ENCODE assay signal across 26 cellular contexts in the genomic region with DNA sequence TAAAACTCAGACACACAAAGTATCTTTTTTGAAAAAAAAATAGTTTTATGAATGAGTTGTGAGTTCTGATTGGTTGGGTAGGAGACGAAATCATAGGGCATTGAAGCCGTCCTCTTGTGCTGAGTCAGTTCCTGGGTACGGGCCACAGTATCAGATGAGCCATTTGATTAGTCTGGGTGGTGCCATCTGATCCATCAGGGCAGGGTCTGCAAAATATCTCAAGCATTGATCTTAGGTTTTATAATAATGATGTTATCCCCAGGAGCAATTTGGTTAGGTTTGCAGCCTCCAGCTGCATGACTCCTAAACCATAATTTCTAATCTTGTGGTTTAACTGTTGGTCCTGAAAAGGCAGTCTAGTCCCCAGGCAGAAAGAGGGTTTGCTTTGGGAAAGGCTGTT.
DNase-seq lines count a peak whose midpoint lies in the region; ATAC-seq and TF ChIP-seq lines count a peak whose summit lies in the region.
"Had no signal": no experiment of that assay in that cellular context is flagged by ENCODE, and none has a peak within 500 bp of the region (broad histone marks: within the 10 kb centered on the region; RNA-seq: fewer than 3 reads in every experiment).

No MANE protein-coding gene starts in this region.

- peaks cover 13% of the 10 kb centered on the region for H3K36me3 Mint-ChIP-seq in natural killer cell
- H3K36me3 Mint-ChIP-seq: CD8-positive, alpha-beta T cell had no signal

- H3K9me3 Mint-ChIP-seq in natural killer cell = peaks cover 19 to 21% of the 10 kb centered on the region in 2 donors

- peak; percentile 63 for DNase-seq in H4 (ENCODE audit: low spot score)
- peak; percentile 25 for DNase-seq in OCI-M1 (lab: John Stamatoyannopoulos, UW)
- DNase-seq in fibroblast of peridontal ligament (ENCODE audit: extremely low read depth) = peak; percentile 88
- peak; percentile 52 for DNase-seq in stromal cell of bone marrow (ENCODE audit: low read depth)
- DNase-seq in natural killer cell = no peak
- DNase-seq in body of pancreas = no peak
- no peak for DNase-seq in activated naive CD4-positive, alpha-beta T cell treated with Interleukin-2 at 50 U/mL for 16 hours
- DNase-seq in stomach = no peak
- DNase-seq: CD8-positive, alpha-beta T cell; DMS 273 treated with DMSO at 0.1 percent for 48 hours; DMS79 treated with DMSO at 0.1 percent for 48 hours; GM23248; H9; Kasumi-1; MM.1S; NCI-H1048; NCI-H1417; NCI-H1694 treated with DMSO at 0.1 percent for 48 hours; NCI-H2081; NCI-H2227 treated with DMSO at 0.1 percent for 48 hours; NCI-H526 treated with DMSO at 0.1 percent for 48 hours; PC-9; SIG-M5 had no signal

- H3K27me3 Mint-ChIP-seq in natural killer cell (ENCODE audit: low read depth in 2 of 2) = no peaks in the 10 kb centered on the region

- no peaks in the 10 kb centered on the region for H3K27me3 ChIP-seq in body of pancreas
- no peaks in the 10 kb centered on the region for H3K27me3 ChIP-seq in stomach

- H3K27ac Mint-ChIP-seq in natural killer cell = no peak overlapping the region
- H3K27ac Mint-ChIP-seq: CD8-positive, alpha-beta T cell had no signal

- no peak for TF ChIP-seq CTCF in natural killer cell (IDR thresholded peaks at IDR 0.05)
- no peak for TF ChIP-seq CTCF in body of pancreas (IDR thresholded peaks at IDR 0.05)
- no peak for TF ChIP-seq CTCF in stomach (IDR thresholded peaks at IDR 0.05)

- no peak overlapping the region for H3K4me3 ChIP-seq in body of pancreas
- H3K4me3 ChIP-seq in stomach = no peak overlapping the region
- H3K4me3 ChIP-seq: GM12878, GM23248, K562, PC-9 had no signal

- TF ChIP-seq POLR2A in body of pancreas (IDR thresholded peaks at IDR 0.05) (no peak), stomach (IDR thresholded peaks at IDR 0.05) (no peak)

- H3K36me3 ChIP-seq in body of pancreas (replicated peaks in 1 of 2; ENCODE audit: insufficient read depth in 1 of 2, low read depth in 2 of 2) (no peaks in the 10 kb centered on the region), stomach (no peaks in the 10 kb centered on the region)

- no peak for ATAC-seq in natural killer cell
- no peak for ATAC-seq in body of pancreas
- ATAC-seq: CD8-positive, alpha-beta T cell; GM12878; K562 had no signal

- H3K9me3 ChIP-seq in body of pancreas = no peaks in the 10 kb centered on the region
- H3K9me3 ChIP-seq in stomach = peaks cover 0 to 31% (median 9%) of the 10 kb centered on the region in 4 donors

- H3K4me1 Mint-ChIP-seq in natural killer cell = no peaks in the 10 kb centered on the region

- WGBS in body of pancreas, 2 donors = 74 to 83% methylated on average over 3 of the region's 3 CpGs
- 68 to 80% (median 69%) methylated on average over 3 of the region's 3 CpGs for WGBS in stomach, 5 donors

- intact Hi-C loops in natural killer cell (cut with micrococcal nuclease) = no loop called here
- intact Hi-C loops in body of pancreas (cut with DNase I) = no loop called here
- intact Hi-C loops in stomach (cut with DNase I; ENCODE audit: low total_unique reads) = no loop called here

- H3K4me1 ChIP-seq in body of pancreas (no peaks in the 10 kb centered on the region), stomach (no peaks in the 10 kb centered on the region)

- H3K27ac ChIP-seq in body of pancreas (no peak overlapping the region), stomach (no peak overlapping the region)
- H3K27ac ChIP-seq: C4-2B, GM23248, PC-9 had no signal

- H3K4me3 Mint-ChIP-seq in natural killer cell = no peak overlapping the region
- H3K4me3 Mint-ChIP-seq: CD8-positive, alpha-beta T cell; H9 had no signal

- TF ChIP-seq EP300 in stomach (IDR thresholded peaks at IDR 0.05) = no peak

Comparison
In these comparisons a context has a peak if more than half of its experiments do, and no peak if none do; other contexts are left out.
1. DNase-seq: peak in H4 (single experiment), OCI-M1 (single experiment), fibroblast of peridontal ligament (single experiment) and stromal cell of bone marrow (single experiment); none in natural killer cell (single experiment), body of pancreas (0 of 4), activated naive CD4-positive, alpha-beta T cell treated with Interleukin-2 at 50 U/mL for 16 hours (single experiment) and stomach (single experiment).